13 cellular contexts compared by ENCODE assay signal in genomic region chr13:24921003-24921402, GRCh38.
A peak's percentile ranks its signal among the peaks of the same experiment; 100 is the strongest.
DNase-seq lines count a peak whose midpoint lies in the region; ATAC-seq and TF ChIP-seq lines count a peak whose summit lies in the region.
"Had no signal": no experiment of that assay in that cellular context is flagged by ENCODE, and none has a peak within 500 bp of the region (broad histone marks: within the 10 kb centered on the region; RNA-seq: fewer than 3 reads in every experiment).

No MANE protein-coding gene starts in this region.

- DNase-seq in MCF 10A (ENCODE audit: unreplicated experiment), result no peak
- no peak for DNase-seq in breast epithelium (ENCODE audit: low spot score in 2 of 2)
- peak in 1 of 2 experiments; percentile 23 for DNase-seq in SJCRH30
- DNase-seq in endodermal cell, result no peak
- no peak for DNase-seq in smooth muscle cell (lab: John Stamatoyannopoulos, UW; ENCODE audit: unreplicated experiment)
- no peak for DNase-seq in T-helper 9 cell
- DNase-seq in activated naive CD4-positive, alpha-beta T cell treated with anti-CD3 and anti-CD28 coated beads, Interleukin-2, amount 50 U/mL, for 72 hours (ENCODE audit: low spot score in 2 of 2), result no peak
- DNase-seq: DMS79, NCI-H1417, NCI-H510A, posterior cingulate gyrus, RPMI8226 had no signal

- H3K79me2 ChIP-seq in smooth muscle cell (ENCODE audit: low read depth), result peaks cover 53% of the 10 kb centered on the region

- H3K27ac ChIP-seq in breast epithelium (no peak overlapping the region), SJCRH30 (no peak overlapping the region), endodermal cell (ENCODE audit: low read depth, low read length) (no peak overlapping the region), smooth muscle cell (ENCODE audit: low read depth) (no peak overlapping the region)

- H3K27me3 Mint-ChIP-seq in MCF 10A (ENCODE audit: insufficient read depth, unreplicated experiment) (no peaks in the 10 kb centered on the region), endodermal cell (ENCODE audit: insufficient read depth) (no peaks in the 10 kb centered on the region)

- H3K27me3 ChIP-seq in breast epithelium (no peaks in the 10 kb centered on the region), SJCRH30 (no peaks in the 10 kb centered on the region), endodermal cell (ENCODE audit: control insufficient read depth, insufficient read depth, low read length, poor library complexity, severe bottlenecking) (no peaks in the 10 kb centered on the region), smooth muscle cell (ENCODE audit: low read depth) (no peaks in the 10 kb centered on the region)

- H3K9ac ChIP-seq in endodermal cell (ENCODE audit: extremely low read depth, low read length, poor library complexity, severe bottlenecking) (no peak overlapping the region), smooth muscle cell (ENCODE audit: low read depth) (no peak overlapping the region)

- CTCF ChIA-PET in MCF 10A (lab: Yijun Ruan, JAX), result interaction anchor here (0.7 kb wide), 1 partner anchor 70 kb away, joined by 3 read pairs; no protein-coding TSS in a partner anchor

- H3K36me3 Mint-ChIP-seq in MCF 10A (ENCODE audit: insufficient read depth, unreplicated experiment), result no peaks in the 10 kb centered on the region
- no peaks in the 10 kb centered on the region for H3K36me3 Mint-ChIP-seq in endodermal cell (ENCODE audit: low read depth)
- peaks cover 9 to 10% of the 10 kb centered on the region in 2 donors for H3K36me3 Mint-ChIP-seq in activated naive CD4-positive, alpha-beta T cell treated with anti-CD3 and anti-CD28 coated beads, Interleukin-2, amount 50 U/mL, for 72 hours

- BruUV-seq in MCF 10A (replicated peaks; lab: Mats Ljungman, UMichigan), result no TSS peak

- peak overlapping the region; percentile 96 for H3K4me2 ChIP-seq in smooth muscle cell

- H3F3A ChIP-seq in smooth muscle cell (ENCODE audit: low read depth), result no peaks in the 10 kb centered on the region

- H3K36me3 ChIP-seq in breast epithelium, result no peaks in the 10 kb centered on the region
- H3K36me3 ChIP-seq in SJCRH30, result no peaks in the 10 kb centered on the region
- H3K36me3 ChIP-seq in endodermal cell (ENCODE audit: control insufficient read depth, insufficient read depth, low read length), result peaks cover 4% of the 10 kb centered on the region
- H3K36me3 ChIP-seq in smooth muscle cell (ENCODE audit: low read depth), result no peaks in the 10 kb centered on the region

- H3K4me1 Mint-ChIP-seq in MCF 10A (ENCODE audit: insufficient read depth, unreplicated experiment), result peaks cover 10% of the 10 kb centered on the region
- peaks cover 26% of the 10 kb centered on the region for H3K4me1 Mint-ChIP-seq in endodermal cell

- no peaks in the 10 kb centered on the region for H4K20me1 ChIP-seq in smooth muscle cell (ENCODE audit: low read depth)

- intact Hi-C loops in MCF 10A (cut with micrococcal nuclease), result loop anchor here (5.0 kb wide), 1 partner anchor 69 kb away; no protein-coding TSS in a partner anchor
- intact Hi-C loops in breast epithelium (cut with DNase I; ENCODE audit: low total_unique reads), result no loop called here

- WGBS in endodermal cell (ENCODE audit: insufficient coverage in 1 of 2, insufficient read length in 1 of 2), 2 experiments, result 85 to 87% methylated on average over 4 to 6 of the region's 6 CpGs
- WGBS in smooth muscle cell (ENCODE audit: low lambda C conversion rate), result 91% methylated on average over 6 of the region's 6 CpGs

- H3K9me3 Mint-ChIP-seq in MCF 10A (ENCODE audit: unreplicated experiment) (no peaks in the 10 kb centered on the region), endodermal cell (no peaks in the 10 kb centered on the region)
- H3K9me3 Mint-ChIP-seq in activated naive CD4-positive, alpha-beta T cell treated with anti-CD3 and anti-CD28 coated beads, Interleukin-2, amount 50 U/mL, for 72 hours, result no peaks in the 10 kb centered on the region

- H3K4me3 ChIP-seq in breast epithelium, result no peak overlapping the region
- peak overlapping the region; percentile 95; the same call in 1 of the 2 replicates for H3K4me3 ChIP-seq in SJCRH30
- H3K4me3 ChIP-seq in endodermal cell (ENCODE audit: low read length), result peak overlapping the region; percentile 98
- H3K4me3 ChIP-seq in smooth muscle cell, result no peak overlapping the region

- H3K4me3 Mint-ChIP-seq in MCF 10A (ENCODE audit: unreplicated experiment), result peak overlapping the region; percentile 8
- peak overlapping the region; percentile 95 for H3K4me3 Mint-ChIP-seq in endodermal cell

- POLR2A ChIA-PET in MCF 10A (lab: Yijun Ruan, JAX), result interaction anchor here (1.0 kb wide), 1 partner anchor 69 kb away, joined by 3 read pairs; no protein-coding TSS in a partner anchor

- no peaks in the 10 kb centered on the region for H3K9me3 ChIP-seq in breast epithelium
- H3K9me3 ChIP-seq in SJCRH30 (replicated peaks), result no peaks in the 10 kb centered on the region
- H3K9me3 ChIP-seq in endodermal cell (ENCODE audit: control insufficient read depth, low read length), result no peaks in the 10 kb centered on the region
- no peaks in the 10 kb centered on the region for H3K9me3 ChIP-seq in smooth muscle cell (replicated peaks; ENCODE audit: low read depth)

- H3K27ac Mint-ChIP-seq in MCF 10A (ENCODE audit: low read depth, unreplicated experiment), result peak overlapping the region; percentile 51
- no peak overlapping the region for H3K27ac Mint-ChIP-seq in endodermal cell
- H3K27ac Mint-ChIP-seq in activated naive CD4-positive, alpha-beta T cell treated with anti-CD3 and anti-CD28 coated beads, Interleukin-2, amount 50 U/mL, for 72 hours, result no peak overlapping the region

- ATAC-seq in GM18861 (IDR thresholded peaks at IDR 0.05; ENCODE audit: unreplicated experiment), result no peak
- no peak for ATAC-seq in activated naive CD4-positive, alpha-beta T cell treated with anti-CD3 and anti-CD28 coated beads, Interleukin-2, amount 50 U/mL, for 72 hours

- H2AFZ ChIP-seq in smooth muscle cell (ENCODE audit: low read depth), result no peak overlapping the region

- H3K4me1 ChIP-seq in breast epithelium (no peaks in the 10 kb centered on the region), SJCRH30 (peaks cover 5% of the 10 kb centered on the region; the same call in 1 of the 2 replicates), endodermal cell (ENCODE audit: control insufficient read depth, insufficient read depth, low read length) (peaks cover 8% of the 10 kb centered on the region), smooth muscle cell (ENCODE audit: low read depth) (peaks cover 6% of the 10 kb centered on the region)

- TF ChIP-seq POLR2A in breast epithelium (IDR thresholded peaks at IDR 0.05), result no peak

- no peak for TF ChIP-seq CTCF in MCF 10A (IDR thresholded peaks at IDR 0.05; ENCODE audit: unreplicated experiment)
- no peak for TF ChIP-seq CTCF in breast epithelium (IDR thresholded peaks at IDR 0.05)
- TF ChIP-seq CTCF in endodermal cell (conservative IDR thresholded peaks at IDR 0.05), result no peak
- TF ChIP-seq CTCF in smooth muscle cell (IDR thresholded peaks at IDR 0.05; ENCODE audit: borderline replicate concordance, insufficient read depth, poor library complexity, severe bottlenecking), result no peak

Comparison
In these comparisons a context has a peak if more than half of its experiments do, and no peak if none do; other contexts are left out.
1. H3K4me3 ChIP-seq: peak in SJCRH30 (single experiment) and endodermal cell (single experiment); none in breast epithelium (0 of 3) and smooth muscle cell (single experiment).